In genomic region chrX:64198046-64198445, GRCh38 we compare ENCODE assay signal across 18 cellular contexts. TPM values are rescaled to one million over a fixed set of nuclear protein-coding genes. Genes with fewer than 3 reads are reported as not detected.
"Had no signal": no experiment of that assay in that cellular context is flagged by ENCODE, and none has a peak within 500 bp of the region (broad histone marks: within the 10 kb centered on the region; RNA-seq: fewer than 3 reads in every experiment).

No MANE protein-coding gene starts in this region.

- H3K27ac ChIP-seq: brain microvascular endothelial cell, coronary artery, pancreas, stomach, testis had no signal

- H3K36me3 ChIP-seq: brain microvascular endothelial cell, pancreas had no signal

- DNase-seq: activated CD4-positive, alpha-beta T cell treated with anti-CD3 and anti-CD28 coated beads, Interleukin-2, amount 50 U/mL, for 1 hour; activated CD8-positive, alpha-beta memory T cell treated with anti-CD3 and anti-CD28 coated beads for 24 hours; activated gamma-delta T cell treated with Interleukin-2 at 50 U/mL for 16 hours; activated naive CD8-positive, alpha-beta T cell treated with anti-CD3 and anti-CD28 coated beads for 36 hours; anterior cingulate cortex; brain microvascular endothelial cell; effector CD4-positive, alpha-beta T cell; foreskin melanocyte; left ventricle myocardium superior; mucosa of descending colon; naive thymus-derived CD4-positive, alpha-beta T cell; pancreas; stimulated activated CD4-positive, alpha-beta T cell treated with anti-CD3 and anti-CD28 coated beads, Interleukin-12 subunit alpha, Interleukin-12 subunit beta, amount 100 ng/mL, for 4 hours; stimulated activated CD4-positive, alpha-beta T cell treated with anti-CD3 and anti-CD28 coated beads, Interleukin-2, amount 100 ng/mL, for 24 hours; stomach; testis had no signal

- FAIRE-seq: pancreas had no signal

- H3K9me3 ChIP-seq: mucosa of descending colon, pancreas, stomach, testis had no signal

- ATAC-seq: left ventricle myocardium superior; mucosa of descending colon; naive thymus-derived CD4-positive, alpha-beta T cell; pancreas had no signal

- H3K27me3 ChIP-seq: brain microvascular endothelial cell, pancreas, stomach, testis had no signal

- H3K4me1 ChIP-seq: testis had no signal

- H3K4me3 ChIP-seq: coronary artery, mucosa of descending colon, pancreas, stomach, testis had no signal

RNA-seq across cellular contexts. Expression of gene ASB12, which starts 32.4 kb away (rescaled TPM):
- total RNA-seq: kidney epithelial cell; naive thymus-derived CD4-positive, alpha-beta T cell; stomach had no signal
